Comparison of ENCODE assay signal across 25 cellular contexts in the genomic region with DNA sequence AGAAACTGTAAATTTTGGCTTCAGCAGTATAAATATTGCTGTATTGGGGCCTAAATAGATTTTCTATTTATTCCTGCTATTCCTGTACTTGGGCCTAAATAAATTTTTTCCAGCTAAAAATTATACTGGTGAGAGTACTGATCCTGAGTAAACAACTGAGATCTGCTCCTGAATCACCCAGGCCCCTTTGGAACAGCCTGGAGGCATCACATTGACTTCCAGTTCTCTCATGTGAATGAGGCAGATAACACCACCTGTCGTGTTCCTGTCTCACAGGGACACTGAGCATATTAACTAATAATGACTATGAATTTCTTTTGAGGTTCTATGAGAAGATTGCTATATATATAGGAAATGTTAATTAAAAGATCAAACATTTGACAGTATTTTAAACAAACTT.
"Had no signal": no experiment of that assay in that cellular context is flagged by ENCODE, and none has a peak within 500 bp of the region (broad histone marks: within the 10 kb centered on the region; RNA-seq: fewer than 3 reads in every experiment).

No MANE protein-coding gene starts in this region.

- ATAC-seq: activated naive CD4-positive, alpha-beta T cell treated with anti-CD3 and anti-CD28 coated beads, Interleukin-2, amount 50 U/mL, for 72 hours; activated naive CD8-positive, alpha-beta T cell treated with anti-CD3 and anti-CD28 coated beads, Interleukin-2, amount 50 U/mL, for 24 hours; activated T-cell treated with anti-CD3 and anti-CD28 coated beads, Interleukin-2, amount 50 U/mL, for 4 hours; body of pancreas; Panc1; Right ventricle myocardium inferior had no signal

- H3K9ac ChIP-seq: KMS-11 had no signal

- H3K27ac ChIP-seq: ascending aorta, body of pancreas, KMS-11, VCaP had no signal

- H3K9me3 Mint-ChIP-seq: activated CD4-positive, alpha-beta memory T cell treated with anti-CD3 and anti-CD28 coated beads for 36 hours; activated CD4-positive, alpha-beta T cell treated with anti-CD3 and anti-CD28 coated beads, Interleukin-2, amount 10 ng/mL, durations not matched to agents 7 days and 5 days; activated naive CD4-positive, alpha-beta T cell treated with anti-CD3 and anti-CD28 coated beads, Interleukin-2, amount 50 U/mL, for 72 hours; activated T-cell treated with anti-CD3 and anti-CD28 coated beads, Interleukin-2, amount 50 U/mL, for 4 hours had no signal

- H3K4me3 ChIP-seq: ascending aorta, body of pancreas had no signal

- DNase-seq: activated CD4-positive, alpha-beta memory T cell treated with anti-CD3 and anti-CD28 coated beads for 36 hours; activated CD4-positive, alpha-beta T cell treated with anti-CD3 and anti-CD28 coated beads, Interleukin-2, amount 10 ng/mL, durations not matched to agents 7 days and 5 days; activated CD4-positive, CD25-positive, alpha-beta regulatory T cell; activated CD8-positive, alpha-beta memory T cell treated with anti-CD3 and anti-CD28 coated beads for 24 hours; activated effector memory CD4-positive, alpha-beta T cell treated with anti-CD3 and anti-CD28 coated beads, Interleukin-2, amount 50 U/mL, for 16 hours; activated naive CD4-positive, alpha-beta T cell treated with Interleukin-2 at 50 U/mL for 16 hours; activated naive CD8-positive, alpha-beta T cell treated with anti-CD3 and anti-CD28 coated beads, Interleukin-2, amount 50 U/mL, for 24 hours; activated T-cell treated with anti-CD3 and anti-CD28 coated beads, Interleukin-2, amount 50 U/mL, for 4 hours; amniotic stem cell; central memory CD4-positive, alpha-beta T cell; NCI-H1092 treated with DMSO at 0.1 percent for 48 hours; NCI-H1436 treated with DMSO at 0.1 percent for 48 hours; NCI-H2029 treated with DMSO at 0.1 percent for 48 hours; NCI-H446 treated with DMSO at 0.1 percent for 48 hours; NCI-H524 treated with DMSO at 0.1 percent for 48 hours; NCI-H774; RPMI8226; T-helper 1 cell had no signal

- H3K36me3 ChIP-seq: ascending aorta had no signal

- H3K4me1 Mint-ChIP-seq: activated CD4-positive, alpha-beta T cell treated with anti-CD3 and anti-CD28 coated beads, Interleukin-2, amount 10 ng/mL, durations not matched to agents 7 days and 5 days; activated naive CD8-positive, alpha-beta T cell treated with anti-CD3 and anti-CD28 coated beads, Interleukin-2, amount 50 U/mL, for 24 hours had no signal

- H3K27ac Mint-ChIP-seq: activated CD4-positive, alpha-beta memory T cell treated with anti-CD3 and anti-CD28 coated beads for 36 hours; activated CD4-positive, alpha-beta T cell treated with anti-CD3 and anti-CD28 coated beads, Interleukin-2, amount 10 ng/mL, durations not matched to agents 7 days and 5 days; activated naive CD4-positive, alpha-beta T cell treated with anti-CD3 and anti-CD28 coated beads, Interleukin-2, amount 50 U/mL, for 72 hours; activated naive CD8-positive, alpha-beta T cell treated with anti-CD3 and anti-CD28 coated beads, Interleukin-2, amount 50 U/mL, for 24 hours had no signal

- H3K9me3 ChIP-seq: ascending aorta, body of pancreas had no signal

- H3K4me3 Mint-ChIP-seq: activated CD4-positive, alpha-beta memory T cell treated with anti-CD3 and anti-CD28 coated beads for 36 hours; activated CD4-positive, alpha-beta T cell treated with anti-CD3 and anti-CD28 coated beads, Interleukin-2, amount 10 ng/mL, durations not matched to agents 7 days and 5 days; activated naive CD8-positive, alpha-beta T cell treated with anti-CD3 and anti-CD28 coated beads, Interleukin-2, amount 50 U/mL, for 24 hours; activated T-cell treated with anti-CD3 and anti-CD28 coated beads, Interleukin-2, amount 50 U/mL, for 4 hours had no signal

- H3K4me1 ChIP-seq: ascending aorta, body of pancreas had no signal

- H3K36me3 Mint-ChIP-seq: activated CD4-positive, alpha-beta memory T cell treated with anti-CD3 and anti-CD28 coated beads for 36 hours; activated naive CD4-positive, alpha-beta T cell treated with anti-CD3 and anti-CD28 coated beads, Interleukin-2, amount 50 U/mL, for 72 hours had no signal

- H3K27me3 ChIP-seq: ascending aorta, body of pancreas had no signal

- H3K4me2 ChIP-seq: KMS-11 had no signal
